In the genomic region with DNA sequence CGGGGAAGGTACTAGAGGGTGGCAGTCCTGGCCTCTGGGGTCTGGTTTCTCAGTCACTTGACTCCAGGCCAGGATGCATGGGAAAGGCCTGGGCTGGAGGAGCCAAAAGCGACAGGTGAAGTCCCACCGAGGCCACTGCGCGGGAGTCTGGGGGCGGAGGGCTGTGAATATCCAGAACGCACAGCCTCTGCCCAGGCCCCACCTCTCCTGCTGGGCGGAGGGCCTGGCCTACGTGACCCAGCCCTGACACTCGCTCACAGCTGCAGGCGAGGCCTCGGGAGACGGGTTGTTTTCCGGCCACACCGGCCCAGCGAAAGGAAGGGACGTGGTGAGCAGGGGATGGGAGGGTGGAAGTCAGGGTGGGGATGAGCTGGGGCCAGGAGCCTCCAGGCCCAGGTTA, we compare ENCODE assay signal across 12 cellular contexts.
A peak's percentile ranks its signal among the peaks of the same experiment; 100 is the strongest.
DNase-seq lines count a peak whose midpoint lies in the region; ATAC-seq and TF ChIP-seq lines count a peak whose summit lies in the region.
"Had no signal": no experiment of that assay in that cellular context is flagged by ENCODE, and none has a peak within 500 bp of the region (broad histone marks: within the 10 kb centered on the region; RNA-seq: fewer than 3 reads in every experiment).

No MANE protein-coding gene starts in this region.

- peaks cover 41% of the 10 kb centered on the region for H3K36me3 ChIP-seq in BLaER1
- peaks cover 48% of the 10 kb centered on the region for H3K36me3 ChIP-seq in SJCRH30
- H3K36me3 ChIP-seq in trophoblast cell (ENCODE audit: control insufficient read depth in 1 of 2, insufficient read depth in 2 of 2, low read length in 2 of 2), result peaks cover 33 to 35% of the 10 kb centered on the region in 2 experiments

- H3K27me3 ChIP-seq in BLaER1, result no peaks in the 10 kb centered on the region
- H3K27me3 ChIP-seq in SJCRH30, result no peaks in the 10 kb centered on the region
- no peaks in the 10 kb centered on the region for H3K27me3 ChIP-seq in trophoblast cell (ENCODE audit: insufficient read depth, low read length)

- peaks cover 19% of the 10 kb centered on the region for H3K79me2 ChIP-seq in trophoblast cell (ENCODE audit: control insufficient read depth, insufficient read depth, low read length, poor library complexity)

- TF ChIP-seq CTCF in fibroblast of pulmonary artery (IDR thresholded peaks at IDR 0.05; ENCODE audit: low read length, missing control alignments), result no peak

- peak; percentile 74 for DNase-seq in SJCRH30
- DNase-seq in fibroblast of pulmonary artery (ENCODE audit: low read depth), result no peak
- DNase-seq in trophoblast cell, result peak; percentile 82 to 86
- no peak for DNase-seq in NCI-H748 (lab: John Stamatoyannopoulos, UW; ENCODE audit: unreplicated experiment)
- no peak for DNase-seq in DMS153 (lab: John Stamatoyannopoulos, UW)
- DNase-seq in T1000 (lab: John Stamatoyannopoulos, UW), result no peak
- DNase-seq: activated CD8-positive, alpha-beta memory T cell treated with anti-CD3 and anti-CD28 coated beads, Interleukin-2, amount 10 ng/mL, durations not matched to agents 7 days and 5 days; CD4-positive, CD25-positive, alpha-beta regulatory T cell; hypothalamus; KBM-7 had no signal

- H3K9ac ChIP-seq in BLaER1 (peak overlapping the region; percentile 51), trophoblast cell (ENCODE audit: low read length) (no peak overlapping the region)

- WGBS in trophoblast cell (ENCODE audit: extremely low coverage, insufficient coverage, insufficient read length), result no CpG with 5 or more reads among the region's 17 CpGs

- peak overlapping the region; percentile 74 for H3K27ac ChIP-seq in BLaER1
- peak overlapping the region; percentile 55 for H3K27ac ChIP-seq in SJCRH30
- H3K27ac ChIP-seq in trophoblast cell (ENCODE audit: low read depth, low read length), result peak overlapping the region; percentile 92

- peak overlapping the region; percentile 85 for H2BK12ac ChIP-seq in trophoblast cell (ENCODE audit: low read length)

- no peaks in the 10 kb centered on the region for H3K9me3 ChIP-seq in BLaER1
- H3K9me3 ChIP-seq in SJCRH30 (replicated peaks), result no peaks in the 10 kb centered on the region
- no peaks in the 10 kb centered on the region for H3K9me3 ChIP-seq in trophoblast cell (ENCODE audit: insufficient read depth, low read depth, low read length)

- peak overlapping the region; percentile 98 for H4K91ac ChIP-seq in trophoblast cell (ENCODE audit: low read depth, low read length)

- peak overlapping the region; percentile 96 for H2AK5ac ChIP-seq in trophoblast cell (ENCODE audit: low read length)

- H3K4ac ChIP-seq in trophoblast cell (ENCODE audit: low read depth, low read length), result peak overlapping the region; percentile 51

- H3K4me3 ChIP-seq in BLaER1, result peak overlapping the region; percentile 42
- peak overlapping the region; percentile 67 for H3K4me3 ChIP-seq in SJCRH30
- peak overlapping the region; percentile 29 for H3K4me3 ChIP-seq in fibroblast of pulmonary artery (replicated peaks; ENCODE audit: low read depth, low read length)
- H3K4me3 ChIP-seq in trophoblast cell (ENCODE audit: low read depth, low read length), result no peak overlapping the region

- peak overlapping the region; percentile 89 for H3K18ac ChIP-seq in trophoblast cell (ENCODE audit: low read length)

- H3K4me1 ChIP-seq in BLaER1, result peaks cover 100% of the 10 kb centered on the region
- H3K4me1 ChIP-seq in SJCRH30, result peaks cover 21% of the 10 kb centered on the region
- H3K4me1 ChIP-seq in trophoblast cell (ENCODE audit: control insufficient read depth in 1 of 2, insufficient read depth in 2 of 2, low read length in 2 of 2), result peaks cover 61 to 79% of the 10 kb centered on the region in 2 experiments

- H2BK5ac ChIP-seq in trophoblast cell (ENCODE audit: low read depth, low read length, poor library complexity), result peak overlapping the region; percentile 92

- H3K14ac ChIP-seq in trophoblast cell (ENCODE audit: low read length), result peak overlapping the region; percentile 94

- no peak for ATAC-seq in GM19351 (IDR thresholded peaks at IDR 0.05; ENCODE audit: unreplicated experiment)
- ATAC-seq: activated CD8-positive, alpha-beta memory T cell treated with anti-CD3 and anti-CD28 coated beads, Interleukin-2, amount 10 ng/mL, durations not matched to agents 7 days and 5 days had no signal

- H2BK120ac ChIP-seq in trophoblast cell (ENCODE audit: insufficient read depth, low read length, poor library complexity), result peak overlapping the region; percentile 90

- peak overlapping the region; percentile 55 for H2AFZ ChIP-seq in trophoblast cell (ENCODE audit: insufficient read depth, low read length, poor library complexity)

- H4K20me1 ChIP-seq in BLaER1, result peaks cover 97% of the 10 kb centered on the region

- peak overlapping the region; percentile 63 for H4K12ac ChIP-seq in trophoblast cell (ENCODE audit: low read depth, low read length)

- H3K79me1 ChIP-seq in trophoblast cell (ENCODE audit: low read length), result peaks cover 52% of the 10 kb centered on the region

- H3K23ac ChIP-seq in trophoblast cell (ENCODE audit: low read length), result no peak overlapping the region

- H4K8ac ChIP-seq in trophoblast cell (ENCODE audit: low read depth, low read length), result peak overlapping the region; percentile 84

- H3K4me2 ChIP-seq in BLaER1, result peak overlapping the region; percentile 100
- H3K4me2 ChIP-seq in trophoblast cell (ENCODE audit: low read length), result peak overlapping the region; percentile 7

Comparison
In these comparisons a context has a peak if more than half of its experiments do, and no peak if none do; other contexts are left out.
1. DNase-seq: peak in SJCRH30 (2 of 2) and trophoblast cell (2 of 2); none in fibroblast of pulmonary artery (single experiment), NCI-H748 (single experiment), DMS153 (single experiment) and T1000 (single experiment).
2. Peak in every context shown above with its lines, with median percentiles within 50 percentile points of each other: H3K27ac ChIP-seq.